23 cellular contexts compared by ENCODE assay signal in genomic region chr3:46768061-46768460, GRCh38.
"Had no signal": no experiment of that assay in that cellular context is flagged by ENCODE, and none has a peak within 500 bp of the region (broad histone marks: within the 10 kb centered on the region; RNA-seq: fewer than 3 reads in every experiment).

No MANE protein-coding gene starts in this region.

- H3K36me3 ChIP-seq: colonic mucosa, esophagus muscularis mucosa, esophagus squamous epithelium, gastrocnemius medialis, gastroesophageal sphincter, heart left ventricle, heart right ventricle had no signal

- DNase-seq: colonic mucosa; cortex of kidney; dermis blood vessel endothelial cell; dorsolateral prefrontal cortex; effector CD4-positive, alpha-beta T cell; effector CD8-positive, alpha-beta T cell; effector memory CD4-positive, alpha-beta T cell; effector memory CD8-positive, alpha-beta T cell; endodermal cell; erythroblast; esophagus squamous epithelium; foreskin fibroblast; foreskin keratinocyte; foreskin melanocyte; gastrocnemius medialis; glutamatergic neuron; head of caudate nucleus; heart left ventricle; heart right ventricle had no signal

- H3K4me1 ChIP-seq: colonic mucosa, esophagus muscularis mucosa, esophagus squamous epithelium, foreskin keratinocyte, gastrocnemius medialis, gastroesophageal sphincter, heart left ventricle, heart right ventricle had no signal

- H3K4me3 ChIP-seq: colonic mucosa, coronary artery, dorsolateral prefrontal cortex, esophagus muscularis mucosa, esophagus squamous epithelium, gastrocnemius medialis, gastroesophageal sphincter, heart left ventricle, heart right ventricle had no signal

- H3K9me3 ChIP-seq: colonic mucosa had no signal

- H3K27ac ChIP-seq: colonic mucosa, coronary artery, dorsolateral prefrontal cortex, epithelial cell of prostate, esophagus muscularis mucosa, esophagus squamous epithelium, foreskin keratinocyte, gastrocnemius medialis, gastroesophageal sphincter, heart left ventricle, heart right ventricle had no signal
